19 cellular contexts compared by ENCODE assay signal in the genomic region with DNA sequence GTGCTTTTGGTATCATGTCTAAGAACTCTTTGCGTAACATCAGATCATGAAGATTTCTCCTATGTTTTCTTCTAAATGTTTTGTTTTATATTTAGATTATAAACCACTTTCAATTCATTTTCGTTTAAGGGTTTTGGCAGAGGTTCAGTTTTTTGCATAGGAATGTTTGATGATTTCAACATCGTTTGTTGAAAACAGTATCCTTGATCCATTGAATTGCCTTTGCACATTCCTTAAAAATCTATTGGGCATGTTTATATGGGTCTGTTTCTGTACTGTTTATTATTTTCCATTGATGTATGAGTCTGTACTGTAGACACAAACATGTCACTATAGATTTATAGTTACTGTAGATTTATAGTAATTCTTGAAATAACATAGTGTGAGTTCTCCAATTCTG.
DNase-seq lines count a peak whose midpoint lies in the region; ATAC-seq, FAIRE-seq and TF ChIP-seq lines count a peak whose summit lies in the region.
"Had no signal": no experiment of that assay in that cellular context is flagged by ENCODE, and none has a peak within 500 bp of the region (broad histone marks: within the 10 kb centered on the region; RNA-seq: fewer than 3 reads in every experiment).

No MANE protein-coding gene starts in this region.

- no peak for TF ChIP-seq RAD21 in IMR-90 (IDR thresholded peaks at IDR 0.05; ENCODE audit: low read length)
- TF ChIP-seq RAD21 in K562 (CRISPR knock-in tag; conservative IDR thresholded peaks at IDR 0.05 in 1 of 2, IDR thresholded peaks at IDR 0.05 in 1 of 2), result no peak

- no peak overlapping the region for H3K4ac ChIP-seq in IMR-90 (ENCODE audit: low read depth, low read length)

- H3K4me1 ChIP-seq in IMR-90 (ENCODE audit: control insufficient read depth, insufficient read depth, low read length) (0 out of 2 replicates have a peak, but pooled peaks cover 2% of the 10 kb centered on the region), K562 (replicated peaks in 1 of 2; ENCODE audit: control insufficient read depth in 2 of 2, insufficient read depth in 2 of 2, low read length in 2 of 2) (peaks cover 24 to 56% of the 10 kb centered on the region in 2 experiments)

- no peak overlapping the region for H2BK5ac ChIP-seq in IMR-90 (ENCODE audit: low read depth, low read length, poor library complexity, severe bottlenecking)

- H3K27ac ChIP-seq in IMR-90 (ENCODE audit: insufficient read depth, low read length) (no peak overlapping the region), K562 (ENCODE audit: extremely low read depth, low read depth, low read length) (no peak overlapping the region), coronary artery (no peak overlapping the region)
- H3K27ac ChIP-seq: PC-9 had no signal

- no peak for TF ChIP-seq CTCF in IMR-90 (conservative IDR thresholded peaks at IDR 0.05; ENCODE audit: low read depth, low read length)
- no peak for TF ChIP-seq CTCF in K562 (IDR thresholded peaks at IDR 0.05 in 2 of 3, conservative IDR thresholded peaks at IDR 0.05 in 1 of 3; ENCODE audit: insufficient read depth in 2 of 3, low read depth in 1 of 3, low read length in 3 of 3)
- no peak for TF ChIP-seq CTCF in fibroblast of villous mesenchyme (IDR thresholded peaks at IDR 0.05; ENCODE audit: insufficient read depth, low read depth, low read length)
- no peak for TF ChIP-seq CTCF in coronary artery (IDR thresholded peaks at IDR 0.05)

- H3K18ac ChIP-seq in IMR-90 (ENCODE audit: low read depth, low read length), result no peak overlapping the region

- H3K79me2 ChIP-seq in K562 (ENCODE audit: control insufficient read depth, insufficient read depth, low read length), result no peaks in the 10 kb centered on the region

- peak; percentile 71 for ATAC-seq in IMR-90 (ENCODE audit: low read depth)
- ATAC-seq in K562, result no peak
- no peak for ATAC-seq in GM19324 (IDR thresholded peaks at IDR 0.05; ENCODE audit: low FRiP score, unreplicated experiment)

- FAIRE-seq in K562 (lab: Jason Lieb, UNC), result no peak

- CTCF ChIA-PET in activated CD4-positive, alpha-beta memory T cell treated with anti-CD3 and anti-CD28 coated beads, Interleukin-2, amount 10 ng/mL, durations not matched to agents 7 days and 5 days (lab: Charles Lee), result no interaction called here
- CTCF ChIA-PET in activated CD4-positive, alpha-beta memory T cell treated with anti-CD3 and anti-CD28 coated beads for 36 hours (lab: Charles Lee), result no interaction called here
- CTCF ChIA-PET in IMR-90 (lab: Yijun Ruan, JAX), result no interaction called here
- CTCF ChIA-PET in K562 (lab: Yijun Ruan, JAX; ENCODE audit: low intra/inter-chr PET ratio), result no interaction called here

- H3K23ac ChIP-seq in IMR-90 (ENCODE audit: low read depth, low read length), result no peak overlapping the region

- H3K9me1 ChIP-seq in IMR-90 (ENCODE audit: insufficient read depth, low read length) (no peaks in the 10 kb centered on the region), K562 (ENCODE audit: control insufficient read depth, insufficient read depth, low read length) (no peaks in the 10 kb centered on the region)

- H3K4me1 Mint-ChIP-seq in activated CD4-positive, alpha-beta memory T cell treated with anti-CD3 and anti-CD28 coated beads, Interleukin-2, amount 10 ng/mL, durations not matched to agents 7 days and 5 days, result peaks cover 42% of the 10 kb centered on the region
- peaks cover 52% of the 10 kb centered on the region for H3K4me1 Mint-ChIP-seq in activated CD4-positive, alpha-beta memory T cell treated with anti-CD3 and anti-CD28 coated beads for 36 hours (ENCODE audit: low read depth)

- H3K56ac ChIP-seq in IMR-90 (ENCODE audit: extremely low read depth, insufficient read depth, low read length), result no peak overlapping the region

- in situ Hi-C loops in IMR-90 (cut with MboI; ENCODE audit: low sequenced_read_pairs), result no loop called here
- in situ Hi-C loops in K562 (cut with MboI), result no loop called here

- no peak overlapping the region for H2BK20ac ChIP-seq in IMR-90 (ENCODE audit: low read depth, low read length)

- TF ChIP-seq POLR2A in IMR-90 (IDR thresholded peaks at IDR 0.05; ENCODE audit: low read depth, low read length), result no peak
- no peak for TF ChIP-seq POLR2A in K562 (conservative IDR thresholded peaks at IDR 0.05)

- H2BK120ac ChIP-seq in IMR-90 (ENCODE audit: low read depth, low read length), result no peak overlapping the region

- H3K9ac ChIP-seq in IMR-90 (ENCODE audit: low read depth, low read length), result no peak overlapping the region
- H3K9ac ChIP-seq in K562 (ENCODE audit: insufficient read depth in 1 of 2, low read depth in 2 of 2, low read length in 2 of 2), result no peak overlapping the region

- H3K4me2 ChIP-seq in IMR-90 (ENCODE audit: low read depth, low read length), result no peak overlapping the region
- no peak overlapping the region for H3K4me2 ChIP-seq in K562 (ENCODE audit: insufficient read depth, low read length)
- H3K4me2 ChIP-seq: PC-9 had no signal

- peaks cover 9% of the 10 kb centered on the region for H3K36me3 Mint-ChIP-seq in activated CD4-positive, alpha-beta memory T cell treated with anti-CD3 and anti-CD28 coated beads, Interleukin-2, amount 10 ng/mL, durations not matched to agents 7 days and 5 days (ENCODE audit: low read depth)
- H3K36me3 Mint-ChIP-seq in activated CD4-positive, alpha-beta memory T cell treated with anti-CD3 and anti-CD28 coated beads for 36 hours, result no peaks in the 10 kb centered on the region
- H3K36me3 Mint-ChIP-seq: CD4-positive, alpha-beta memory T cell had no signal

- no CpG with 5 or more reads among the region's 3 CpGs for WGBS in IMR-90 (ENCODE audit: extremely low coverage in 2 of 2, insufficient read length in 1 of 2), 2 experiments
- 21% methylated on average over 3 of the region's 3 CpGs for WGBS in K562 (ENCODE audit: insufficient coverage, low coverage, missing lambda C conversion rate)

- BruUV-seq in IMR-90 (replicated peaks; lab: Mats Ljungman, UMichigan) (no TSS peak), K562 (replicated peaks; lab: Mats Ljungman, UMichigan) (no TSS peak)

- H2AK9ac ChIP-seq in IMR-90 (replicated peaks; ENCODE audit: low read depth, low read length, poor library complexity), result no peak overlapping the region

- no peak overlapping the region for H3K14ac ChIP-seq in IMR-90 (replicated peaks; ENCODE audit: low read depth, low read length)

- no peak overlapping the region for H4K91ac ChIP-seq in IMR-90 (ENCODE audit: insufficient read depth, low read depth, low read length)

- H3K36me3 ChIP-seq in IMR-90 (ENCODE audit: control insufficient read depth, insufficient read depth, low read length), result no peaks in the 10 kb centered on the region
- H3K36me3 ChIP-seq in K562 (ENCODE audit: control insufficient read depth, insufficient read depth, low read length), result no peaks in the 10 kb centered on the region

- H3K27ac Mint-ChIP-seq in activated CD4-positive, alpha-beta memory T cell treated with anti-CD3 and anti-CD28 coated beads, Interleukin-2, amount 10 ng/mL, durations not matched to agents 7 days and 5 days, result peak overlapping the region; percentile 44
- H3K27ac Mint-ChIP-seq in activated CD4-positive, alpha-beta memory T cell treated with anti-CD3 and anti-CD28 coated beads for 36 hours, result no peak overlapping the region

- H4K5ac ChIP-seq in IMR-90 (ENCODE audit: low read depth, low read length), result no peak overlapping the region

- H4K20me1 ChIP-seq in IMR-90 (ENCODE audit: insufficient read depth, low read length) (no peaks in the 10 kb centered on the region), K562 (replicated peaks; ENCODE audit: control insufficient read depth, insufficient read depth, low read length) (no peaks in the 10 kb centered on the region)

- dilution Hi-C loops in IMR-90 (cut with HindIII; ENCODE audit: low sequenced_read_pairs, unreplicated experiment), result no loop called here

- POLR2A ChIA-PET in activated CD4-positive, alpha-beta memory T cell treated with anti-CD3 and anti-CD28 coated beads, Interleukin-2, amount 10 ng/mL, durations not matched to agents 7 days and 5 days (lab: Charles Lee), result no interaction called here
- POLR2A ChIA-PET in activated CD4-positive, alpha-beta memory T cell treated with anti-CD3 and anti-CD28 coated beads for 36 hours (lab: Charles Lee), result no interaction called here
- POLR2A ChIA-PET in IMR-90 (lab: Charles Lee; ENCODE audit: unreplicated experiment), result no interaction called here
- POLR2A ChIA-PET in K562 (lab: Yijun Ruan, JAX), result no interaction called here

- H3K27me3 ChIP-seq in IMR-90 (ENCODE audit: control insufficient read depth, insufficient read depth, low read length), result no peaks in the 10 kb centered on the region
- no peaks in the 10 kb centered on the region for H3K27me3 ChIP-seq in K562 (ENCODE audit: control insufficient read depth in 2 of 2, insufficient read depth in 2 of 2, low read length in 2 of 2)

- intact Hi-C loops in activated CD4-positive, alpha-beta memory T cell treated with anti-CD3 and anti-CD28 coated beads for 36 hours (cut with micrococcal nuclease), result loop anchor here (5.0 kb wide), 1 partner anchor 538 kb away; no protein-coding TSS in a partner anchor
- intact Hi-C loops in IMR-90 (cut with micrococcal nuclease) (no loop called here), K562 (cut with micrococcal nuclease) (no loop called here)

- H3K79me1 ChIP-seq in IMR-90 (ENCODE audit: low read depth in 1 of 2, low read length in 2 of 2), result no peaks in the 10 kb centered on the region

- H2AK5ac ChIP-seq in IMR-90 (ENCODE audit: low read depth, low read length), result no peak overlapping the region

- no peak overlapping the region for H3K4me3 ChIP-seq in IMR-90 (ENCODE audit: insufficient read depth, low read depth, low read length)
- no peak overlapping the region for H3K4me3 ChIP-seq in K562
- no peak overlapping the region for H3K4me3 ChIP-seq in fibroblast of villous mesenchyme (ENCODE audit: low read depth, low read length)
- H3K4me3 ChIP-seq in coronary artery, result no peak overlapping the region
- H3K4me3 ChIP-seq: PC-9 had no signal

- H2AFZ ChIP-seq in IMR-90 (replicated peaks; ENCODE audit: low read length, poor library complexity) (no peak overlapping the region), K562 (ENCODE audit: low read depth, low read length) (no peak overlapping the region)
- H2AFZ ChIP-seq: PC-9 had no signal

- H3K9me3 Mint-ChIP-seq in activated CD4-positive, alpha-beta memory T cell treated with anti-CD3 and anti-CD28 coated beads, Interleukin-2, amount 10 ng/mL, durations not matched to agents 7 days and 5 days, result peaks cover 6% of the 10 kb centered on the region
- H3K9me3 Mint-ChIP-seq in activated CD4-positive, alpha-beta memory T cell treated with anti-CD3 and anti-CD28 coated beads for 36 hours, result no peaks in the 10 kb centered on the region

- H3K4me3 Mint-ChIP-seq in activated CD4-positive, alpha-beta memory T cell treated with anti-CD3 and anti-CD28 coated beads, Interleukin-2, amount 10 ng/mL, durations not matched to agents 7 days and 5 days, result no peak overlapping the region
- no peak overlapping the region for H3K4me3 Mint-ChIP-seq in activated CD4-positive, alpha-beta memory T cell treated with anti-CD3 and anti-CD28 coated beads for 36 hours

- no peak overlapping the region for H2BK15ac ChIP-seq in IMR-90 (ENCODE audit: low read depth, low read length)

- H3K9me3 ChIP-seq in IMR-90 (ENCODE audit: control insufficient read depth, insufficient read depth, low read length) (no peaks in the 10 kb centered on the region), K562 (replicated peaks; ENCODE audit: control insufficient read depth, insufficient read depth, low read depth, low read length) (no peaks in the 10 kb centered on the region)

- no peak overlapping the region for H4K8ac ChIP-seq in IMR-90 (ENCODE audit: low read depth in 2 of 2, low read length in 2 of 2)

- no peaks in the 10 kb centered on the region for H3K27me3 Mint-ChIP-seq in activated CD4-positive, alpha-beta memory T cell treated with anti-CD3 and anti-CD28 coated beads, Interleukin-2, amount 10 ng/mL, durations not matched to agents 7 days and 5 days
- no peaks in the 10 kb centered on the region for H3K27me3 Mint-ChIP-seq in activated CD4-positive, alpha-beta memory T cell treated with anti-CD3 and anti-CD28 coated beads for 36 hours

- DNase-seq in activated CD4-positive, alpha-beta memory T cell treated with anti-CD3 and anti-CD28 coated beads, Interleukin-2, amount 10 ng/mL, durations not matched to agents 7 days and 5 days, result no peak
- DNase-seq in activated CD4-positive, alpha-beta memory T cell treated with anti-CD3 and anti-CD28 coated beads for 36 hours, result no peak
- DNase-seq in IMR-90 (peak; percentile 81), K562 (ENCODE audit: extremely low read depth in 1 of 4, low spot score in 3 of 4) (no peak), fibroblast of villous mesenchyme (ENCODE audit: low read depth) (peak; percentile 53), coronary artery (ENCODE audit: low spot score) (no peak), middle frontal gyrus (ENCODE audit: extremely low spot score, low spot score) (no peak)
- DNase-seq: 8988T; CD4-positive, alpha-beta memory T cell; DMS153; GF-D8; GOT3; KG1; NCI-H1417 treated with DMSO at 0.1 percent for 48 hours; NCI-H1930; NCI-H345; NCI-H526; PC-9 had no signal

- TF ChIP-seq EP300 in K562 (IDR thresholded peaks at IDR 0.05; ENCODE audit: low read length), result no peak

Comparison
In these comparisons a context has a peak if more than half of its experiments do, and no peak if none do; other contexts are left out.
1. DNase-seq: peak in IMR-90 (single experiment) and fibroblast of villous mesenchyme (single experiment); none in activated CD4-positive, alpha-beta memory T cell treated with anti-CD3 and anti-CD28 coated beads, Interleukin-2, amount 10 ng/mL, durations not matched to agents 7 days and 5 days (single experiment), activated CD4-positive, alpha-beta memory T cell treated with anti-CD3 and anti-CD28 coated beads for 36 hours (single experiment), K562 (0 of 4), coronary artery (single experiment) and middle frontal gyrus (single experiment).